18 cellular contexts compared by ENCODE assay signal in genomic region chr2:9100080-9100876, GRCh38.
A peak's percentile ranks its signal among the peaks of the same experiment; 100 is the strongest.
DNase-seq lines count a peak whose midpoint lies in the region; ATAC-seq, FAIRE-seq and TF ChIP-seq lines count a peak whose summit lies in the region.
"Had no signal": no experiment of that assay in that cellular context is flagged by ENCODE, and none has a peak within 500 bp of the region (broad histone marks: within the 10 kb centered on the region; RNA-seq: fewer than 3 reads in every experiment).

No MANE protein-coding gene starts in this region.

- no peak overlapping the region for H3K4me2 ChIP-seq in K562 (ENCODE audit: insufficient read depth, low read length)

- peak; percentile 48 for ATAC-seq in GM19452 (IDR thresholded peaks at IDR 0.05; ENCODE audit: unreplicated experiment)
- ATAC-seq in HG02852 (IDR thresholded peaks at IDR 0.05; ENCODE audit: unreplicated experiment): peak; percentile 57
- no peak for ATAC-seq in K562
- no peak for ATAC-seq in activated T-cell treated with anti-CD3 and anti-CD28 coated beads, Interleukin-2, amount 50 U/mL, for 4 hours
- ATAC-seq: left cardiac atrium, sciatic nerve had no signal

- no peaks in the 10 kb centered on the region for H3K9me3 Mint-ChIP-seq in activated T-cell treated with anti-CD3 and anti-CD28 coated beads, Interleukin-2, amount 50 U/mL, for 4 hours
- H3K9me3 Mint-ChIP-seq in endothelial cell (ENCODE audit: unreplicated experiment): no peaks in the 10 kb centered on the region
- H3K9me3 Mint-ChIP-seq: activated B cell treated with CpG ODN at 0.5 μM for 24 hours; activated naive CD4-positive, alpha-beta T cell treated with anti-CD3 and anti-CD28 coated beads, Interleukin-2, amount 10 ng/mL, durations not matched to agents 7 days and 5 days; IgD-negative memory B cell; T-helper 1 cell treated with Interleukin-12 subunit alpha and Interleukin-12 subunit beta and Interleukin-4 antibody, amounts not matched to agents 30 μg/mL and 1 μg/mL, for 36 hours had no signal

- FAIRE-seq in GM18507 (lab: Jason Lieb, UNC) (peak; percentile 86), K562 (lab: Jason Lieb, UNC) (no peak)

- TF ChIP-seq CTCF in K562 (IDR thresholded peaks at IDR 0.05 in 2 of 3, conservative IDR thresholded peaks at IDR 0.05 in 1 of 3; ENCODE audit: insufficient read depth in 2 of 3, low read depth in 1 of 3, low read length in 3 of 3): no peak
- no peak for TF ChIP-seq CTCF in tibial artery (IDR thresholded peaks at IDR 0.05)
- no peak for TF ChIP-seq CTCF in endothelial cell (IDR thresholded peaks at IDR 0.05; ENCODE audit: unreplicated experiment)

- peaks cover 0 to 27% of the 10 kb centered on the region in 2 experiments; a peak in 2 of 5 replicates for H3K4me1 ChIP-seq in K562 (replicated peaks in 1 of 2; ENCODE audit: control insufficient read depth in 2 of 2, insufficient read depth in 2 of 2, low read length in 2 of 2)
- peaks cover 0 to 21% (median 16%) of the 10 kb centered on the region in 4 donors for H3K4me1 ChIP-seq in tibial artery
- H3K4me1 ChIP-seq: HAP-1 had no signal

- H3K27ac ChIP-seq in K562 (ENCODE audit: extremely low read depth, low read depth, low read length) (no peak overlapping the region), tibial artery (no peak overlapping the region)

- no peaks in the 10 kb centered on the region; the same call in 1 of the 2 replicates for H4K20me1 ChIP-seq in K562 (replicated peaks; ENCODE audit: control insufficient read depth, insufficient read depth, low read length)

- H3K4me3 ChIP-seq in K562 (no peak overlapping the region), tibial artery (no peak overlapping the region)
- H3K4me3 ChIP-seq: HAP-1 had no signal

- H3K27ac Mint-ChIP-seq in endothelial cell (ENCODE audit: unreplicated experiment): no peak overlapping the region
- H3K27ac Mint-ChIP-seq: activated B cell treated with CpG ODN at 0.5 μM for 24 hours; activated naive CD4-positive, alpha-beta T cell treated with anti-CD3 and anti-CD28 coated beads, Interleukin-2, amount 10 ng/mL, durations not matched to agents 7 days and 5 days; IgD-negative memory B cell; T-helper 1 cell treated with Interleukin-12 subunit alpha and Interleukin-12 subunit beta and Interleukin-4 antibody, amounts not matched to agents 30 μg/mL and 1 μg/mL, for 36 hours had no signal

- 0 out of 2 replicates have a peak overlapping the region, but pooled peaks have one; percentile 21 for H2AFZ ChIP-seq in K562 (ENCODE audit: low read depth, low read length)

- H3K36me3 ChIP-seq in K562 (ENCODE audit: control insufficient read depth, insufficient read depth, low read length) (no peaks in the 10 kb centered on the region), tibial artery (no peaks in the 10 kb centered on the region)
- H3K36me3 ChIP-seq: HAP-1 had no signal

- 52% methylated on average over 10 of the region's 10 CpGs for WGBS in K562 (ENCODE audit: insufficient coverage, low coverage, missing lambda C conversion rate)

- peaks cover 5% of the 10 kb centered on the region for H3K4me1 Mint-ChIP-seq in activated T-cell treated with anti-CD3 and anti-CD28 coated beads, Interleukin-2, amount 50 U/mL, for 4 hours (ENCODE audit: low read depth)
- H3K4me1 Mint-ChIP-seq in endothelial cell (ENCODE audit: unreplicated experiment): peaks cover 15% of the 10 kb centered on the region
- H3K4me1 Mint-ChIP-seq: activated naive CD4-positive, alpha-beta T cell treated with anti-CD3 and anti-CD28 coated beads, Interleukin-2, amount 10 ng/mL, durations not matched to agents 7 days and 5 days had no signal

- no peak for TF ChIP-seq RAD21 in K562 (CRISPR knock-in tag; conservative IDR thresholded peaks at IDR 0.05 in 1 of 2, IDR thresholded peaks at IDR 0.05 in 1 of 2)

- DNase-seq in GM18507 (ENCODE audit: extremely low spot score, insufficient read length, low read depth) (peak; percentile 23), K562 (ENCODE audit: extremely low read depth in 1 of 4, low spot score in 3 of 4) (no peak), tibial artery (no peak), ureter (ENCODE audit: low spot score) (no peak), endothelial cell (ENCODE audit: low spot score) (no peak)
- DNase-seq in activated T-cell treated with anti-CD3 and anti-CD28 coated beads, Interleukin-2, amount 50 U/mL, for 4 hours: no peak
- DNase-seq: activated B cell treated with CpG ODN at 0.5 μM for 24 hours; activated naive CD4-positive, alpha-beta T cell treated with anti-CD3 and anti-CD28 coated beads, Interleukin-2, amount 10 ng/mL, durations not matched to agents 7 days and 5 days; GF-D8; hypothalamus; left cardiac atrium; RPMI8226 had no signal

- H3K9ac ChIP-seq in K562 (ENCODE audit: insufficient read depth in 1 of 2, low read depth in 2 of 2, low read length in 2 of 2): no peak overlapping the region

- no peaks in the 10 kb centered on the region for H3K9me1 ChIP-seq in K562 (ENCODE audit: control insufficient read depth, insufficient read depth, low read length)

- POLR2A ChIA-PET in K562 (lab: Yijun Ruan, JAX): interaction anchor here (0.7 kb wide), 1 partner anchor 144 kb away, joined by 3 read pairs; no protein-coding TSS in a partner anchor

- CTCF ChIA-PET in K562 (lab: Yijun Ruan, JAX; ENCODE audit: low intra/inter-chr PET ratio): no interaction called here

- TF ChIP-seq POLR2A in K562 (conservative IDR thresholded peaks at IDR 0.05): no peak

- BruUV-seq in K562 (replicated peaks; lab: Mats Ljungman, UMichigan): no TSS peak

- TF ChIP-seq EP300 in K562 (IDR thresholded peaks at IDR 0.05; ENCODE audit: low read length): no peak

- H3K36me3 Mint-ChIP-seq in activated T-cell treated with anti-CD3 and anti-CD28 coated beads, Interleukin-2, amount 50 U/mL, for 4 hours (ENCODE audit: insufficient read depth): no peaks in the 10 kb centered on the region
- H3K36me3 Mint-ChIP-seq in endothelial cell (ENCODE audit: low read depth, unreplicated experiment): peaks cover 4% of the 10 kb centered on the region
- H3K36me3 Mint-ChIP-seq: activated naive CD4-positive, alpha-beta T cell treated with anti-CD3 and anti-CD28 coated beads, Interleukin-2, amount 10 ng/mL, durations not matched to agents 7 days and 5 days had no signal

- H3K27me3 Mint-ChIP-seq in activated T-cell treated with anti-CD3 and anti-CD28 coated beads, Interleukin-2, amount 50 U/mL, for 4 hours (ENCODE audit: low read depth): peaks cover 12% of the 10 kb centered on the region
- H3K27me3 Mint-ChIP-seq in endothelial cell (ENCODE audit: unreplicated experiment): peaks cover 2% of the 10 kb centered on the region

- H3K4me3 Mint-ChIP-seq in activated T-cell treated with anti-CD3 and anti-CD28 coated beads, Interleukin-2, amount 50 U/mL, for 4 hours: no peak overlapping the region
- H3K4me3 Mint-ChIP-seq in endothelial cell (ENCODE audit: unreplicated experiment): no peak overlapping the region
- H3K4me3 Mint-ChIP-seq: activated B cell treated with CpG ODN at 0.5 μM for 24 hours; activated naive CD4-positive, alpha-beta T cell treated with anti-CD3 and anti-CD28 coated beads, Interleukin-2, amount 10 ng/mL, durations not matched to agents 7 days and 5 days; T-helper 1 cell treated with Interleukin-12 subunit alpha and Interleukin-12 subunit beta and Interleukin-4 antibody, amounts not matched to agents 30 μg/mL and 1 μg/mL, for 36 hours had no signal

- in situ Hi-C loops in K562 (cut with MboI): no loop called here

- H3K79me2 ChIP-seq in K562 (ENCODE audit: control insufficient read depth, insufficient read depth, low read length): no peaks in the 10 kb centered on the region

- intact Hi-C loops in K562 (cut with micrococcal nuclease): loop anchor here (5.0 kb wide), 1 partner anchor 98 kb away; the partner anchor contains the start of gene MBOAT2
- intact Hi-C loops in tibial artery (cut with DNase I; ENCODE audit: low total_unique reads): no loop called here

- H3K9me3 ChIP-seq in K562 (replicated peaks; ENCODE audit: control insufficient read depth, insufficient read depth, low read depth, low read length): no peaks in the 10 kb centered on the region
- no peaks in the 10 kb centered on the region for H3K9me3 ChIP-seq in tibial artery
- H3K9me3 ChIP-seq: HAP-1 had no signal

- H3K27me3 ChIP-seq in K562 (ENCODE audit: control insufficient read depth in 2 of 2, insufficient read depth in 2 of 2, low read length in 2 of 2): no peaks in the 10 kb centered on the region
- no peaks in the 10 kb centered on the region for H3K27me3 ChIP-seq in tibial artery

TF ChIP-seq in K562, 482 proteins besides CTCF, POLR2A, EP300 and RAD21 (continues in another document):
- TF ChIP-seq TAF9B (IDR thresholded peaks at IDR 0.05; ENCODE audit: partially characterized antibody): no peak
- no peak for TF ChIP-seq ARID2 (IDR thresholded peaks at IDR 0.05)
- no peak for TF ChIP-seq VEZF1 (CRISPR knock-in tag; IDR thresholded peaks at IDR 0.05)
- TF ChIP-seq, protein P1, sequence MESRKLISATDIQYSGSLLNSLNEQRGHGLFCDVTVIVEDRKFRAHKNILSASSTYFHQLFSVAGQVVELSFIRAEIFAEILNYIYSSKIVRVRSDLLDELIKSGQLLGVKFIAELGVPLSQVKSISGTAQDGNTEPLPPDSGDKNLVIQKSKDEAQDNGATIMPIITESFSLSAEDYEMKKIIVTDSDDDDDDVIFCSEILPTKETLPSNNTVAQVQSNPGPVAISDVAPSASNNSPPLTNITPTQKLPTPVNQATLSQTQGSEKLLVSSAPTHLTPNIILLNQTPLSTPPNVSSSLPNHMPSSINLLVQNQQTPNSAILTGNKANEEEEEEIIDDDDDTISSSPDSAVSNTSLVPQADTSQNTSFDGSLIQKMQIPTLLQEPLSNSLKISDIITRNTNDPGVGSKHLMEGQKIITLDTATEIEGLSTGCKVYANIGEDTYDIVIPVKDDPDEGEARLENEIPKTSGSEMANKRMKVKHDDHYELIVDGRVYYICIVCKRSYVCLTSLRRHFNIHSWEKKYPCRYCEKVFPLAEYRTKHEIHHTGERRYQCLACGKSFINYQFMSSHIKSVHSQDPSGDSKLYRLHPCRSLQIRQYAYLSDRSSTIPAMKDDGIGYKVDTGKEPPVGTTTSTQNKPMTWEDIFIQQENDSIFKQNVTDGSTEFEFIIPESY (CRISPR knock-in tag; IDR thresholded peaks at IDR 0.05): 0 out of 2 replicates have a peak, but pooled peaks have one; percentile 41

Comparison
In these comparisons a context has a peak if more than half of its experiments do, and no peak if none do; other contexts are left out.
1. ATAC-seq: peak in GM19452 (single experiment) and HG02852 (single experiment); none in K562 (single experiment) and activated T-cell treated with anti-CD3 and anti-CD28 coated beads, Interleukin-2, amount 50 U/mL, for 4 hours (0 of 2).